ENCODE assay signal across 11 cellular contexts in the genomic region with DNA sequence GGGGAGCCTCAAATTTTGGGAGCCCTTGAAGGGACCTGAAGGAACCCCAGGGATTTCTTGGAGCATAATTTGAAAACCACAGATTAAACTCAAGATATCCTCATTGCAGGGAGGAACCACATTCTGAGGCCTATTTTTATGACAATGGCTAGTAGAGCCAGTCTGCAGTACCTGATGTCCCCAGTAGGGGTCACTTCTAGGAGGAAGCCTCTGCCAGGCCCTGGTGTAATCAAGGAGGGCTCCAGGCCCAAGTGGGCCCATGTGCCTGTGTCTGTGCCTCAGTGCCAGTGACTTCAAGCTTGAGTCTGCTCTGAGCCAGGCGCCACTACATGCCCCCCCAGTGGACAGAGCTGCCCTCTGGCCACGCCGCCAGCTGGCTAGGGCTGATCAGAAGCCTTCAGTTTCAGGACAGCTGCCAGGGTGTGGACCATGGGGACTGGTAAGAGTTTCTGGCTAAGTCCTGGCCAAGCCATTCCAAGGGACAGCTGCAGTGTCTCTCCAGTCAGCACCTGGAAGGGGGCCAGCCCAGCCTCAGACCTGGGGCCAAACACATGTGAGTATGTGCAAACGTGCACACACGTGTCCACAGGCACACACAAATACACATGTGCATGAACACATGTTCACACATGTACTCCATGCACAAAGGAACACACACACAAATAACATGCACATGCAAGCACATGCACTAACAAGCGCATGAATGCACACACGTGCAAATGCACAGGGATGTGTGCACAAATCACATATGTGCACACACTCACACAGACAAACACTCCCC. TPM values are rescaled to one million over a fixed set of nuclear protein-coding genes. Genes with fewer than 3 reads are reported as not detected.
A peak's percentile ranks its signal among the peaks of the same experiment; 100 is the strongest.
DNase-seq lines count a peak whose midpoint lies in the region; ATAC-seq, FAIRE-seq and TF ChIP-seq lines count a peak whose summit lies in the region.
"Had no signal": no experiment of that assay in that cellular context is flagged by ENCODE, and none has a peak within 500 bp of the region (broad histone marks: within the 10 kb centered on the region; RNA-seq: fewer than 3 reads in every experiment).

No MANE protein-coding gene starts in this region.

- H3K9me3 Mint-ChIP-seq in mesothelial cell of epicardium = no peaks in the 10 kb centered on the region

- no peaks in the 10 kb centered on the region for H3K4me1 Mint-ChIP-seq in mesothelial cell of epicardium

- H3K27me3 ChIP-seq in BE2C = no peaks in the 10 kb centered on the region
- H3K27me3 ChIP-seq in bronchial epithelial cell (ENCODE audit: control insufficient read depth, insufficient read depth, low read length) = no peaks in the 10 kb centered on the region

- no peak for DNase-seq in BE2C
- peak; percentile 65 for DNase-seq in KBM-7
- DNase-seq in bronchial epithelial cell (ENCODE audit: low read depth) = no peak
- no peak for DNase-seq in mesothelial cell of epicardium (ENCODE audit: low spot score in 2 of 2, unreplicated experiment in 2 of 2)
- no peak for DNase-seq in NK-92 treated with Interleukin-12 subunit alpha and Interleukin-12 subunit beta, amount 100 ng/mL, for 24 hours (lab: John Stamatoyannopoulos, UW)
- no peak for DNase-seq in omental fat pad (ENCODE audit: low spot score)
- no peak for DNase-seq in GF-D8 (lab: John Stamatoyannopoulos, UW)
- no peak for DNase-seq in GM03348 (ENCODE audit: low spot score)

- H3K27ac Mint-ChIP-seq in mesothelial cell of epicardium = no peak overlapping the region

- H3K4me3 ChIP-seq in BE2C (ENCODE audit: low read depth, low read length) (no peak overlapping the region), bronchial epithelial cell (ENCODE audit: low read depth, low read length) (no peak overlapping the region)

- H3K27me3 Mint-ChIP-seq in mesothelial cell of epicardium (ENCODE audit: low read depth) = peaks cover 5% of the 10 kb centered on the region

- no peak overlapping the region for H3K4me3 Mint-ChIP-seq in mesothelial cell of epicardium

- in situ Hi-C loops in KBM-7 (cut with MboI; ENCODE audit: low pct_unique_long_range_greater_than_20kb, low sequenced_read_pairs) = loop anchor here (25.0 kb wide), 1 partner anchor 516 kb away; no protein-coding TSS in a partner anchor

- FAIRE-seq in bronchial epithelial cell (lab: Jason Lieb, UNC) = no peak
- FAIRE-seq: G401.6, TTC549 had no signal

- H3K36me3 ChIP-seq in BE2C = no peaks in the 10 kb centered on the region
- no peaks in the 10 kb centered on the region for H3K36me3 ChIP-seq in bronchial epithelial cell (ENCODE audit: control insufficient read depth, insufficient read depth, low read length)

- TF ChIP-seq CTCF in BE2C (IDR thresholded peaks at IDR 0.05; ENCODE audit: low read depth, low read length) (peak; percentile 72), bronchial epithelial cell (IDR thresholded peaks at IDR 0.05; ENCODE audit: insufficient read depth, low read length, severe bottlenecking) (peak; percentile 64), mesothelial cell of epicardium (IDR thresholded peaks at IDR 0.05; ENCODE audit: unreplicated experiment) (peak; percentile 87), omental fat pad (IDR thresholded peaks at IDR 0.05) (no peak)

- no peaks in the 10 kb centered on the region for H3K36me3 Mint-ChIP-seq in mesothelial cell of epicardium

- H3K4me1 ChIP-seq in BE2C = no peaks in the 10 kb centered on the region

- H3K9me3 ChIP-seq in BE2C = peaks cover 6% of the 10 kb centered on the region; the same call in 1 of the 2 replicates

- no peak for ATAC-seq in omental fat pad (ENCODE audit: low FRiP score)

RNA-seq across cellular contexts. Expression of a gene that starts 20.5 kb away (rescaled TPM):
- not detected for polyA plus RNA-seq in BE2C (2012; ENCODE audit: insufficient read depth, insufficient read length, low read depth)
- total RNA-seq in bronchial epithelial cell (under 0.01 TPM in 1 of 2 replicates, not detected in the other), mesothelial cell of epicardium (0.91 to 1.1 TPM (median 0.92 TPM) in 3 replicates), omental fat pad (100 to 1,000 TPM in 1 of 4 donors, 10 to 100 TPM in 3; 12.9 to 150 (median 33.1) TPM)
- total RNA-seq: H4 had no signal

RNA-seq across cellular contexts. Expression of a gene that starts 52.0 kb away (rescaled TPM):
- polyA plus RNA-seq in BE2C (2012; ENCODE audit: insufficient read depth, insufficient read length, low read depth) = 152 TPM
- total RNA-seq in bronchial epithelial cell (9.0 and 10.2 TPM in 2 replicates), mesothelial cell of epicardium (28.3 to 34.1 TPM (median 29.5 TPM) in 3 replicates), omental fat pad (10 to 100 TPM; 19.1 to 61.8 (median 28.3) TPM)

RNA-seq across cellular contexts. Expression of a gene that starts 56.2 kb away (rescaled TPM):
- polyA plus RNA-seq in BE2C (2012; ENCODE audit: insufficient read depth, insufficient read length, low read depth) = 3.3 TPM
- total RNA-seq in bronchial epithelial cell (10.8 and 17.4 TPM in 2 replicates), mesothelial cell of epicardium (8.5 to 10.1 TPM (median 9.4 TPM) in 3 replicates), omental fat pad (100 to 1,000 TPM; 100 to 567 (median 166) TPM)

Comparison
In these comparisons a context has a peak if more than half of its experiments do, and no peak if none do; other contexts are left out.
1. CTCF ChIP-seq: peak in BE2C (single experiment), bronchial epithelial cell (single experiment) and mesothelial cell of epicardium (single experiment); none in omental fat pad (0 of 3).